18 cellular contexts compared by ENCODE assay signal in genomic region chr11:73340164-73340563, GRCh38. TPM values are rescaled to one million over a fixed set of nuclear protein-coding genes. Genes with fewer than 3 reads are reported as not detected.
DNase-seq lines count a peak whose midpoint lies in the region; ATAC-seq, FAIRE-seq and TF ChIP-seq lines count a peak whose summit lies in the region.
"Had no signal": no experiment of that assay in that cellular context is flagged by ENCODE, and none has a peak within 500 bp of the region (broad histone marks: within the 10 kb centered on the region; RNA-seq: fewer than 3 reads in every experiment).

No MANE protein-coding gene starts in this region.

- H3K14ac ChIP-seq in IMR-90 (replicated peaks; ENCODE audit: low read depth, low read length): no peak overlapping the region

- H3K4me3 ChIP-seq in IMR-90 (ENCODE audit: insufficient read depth, low read depth, low read length) (no peak overlapping the region), K562 (no peak overlapping the region), mesodermal cell (ENCODE audit: extremely low read depth, insufficient read depth, low read length, poor library complexity, severe bottlenecking) (no peak overlapping the region), pancreas (no peak overlapping the region)
- H3K4me3 ChIP-seq: SJCRH30 had no signal

- H2BK120ac ChIP-seq in IMR-90 (ENCODE audit: low read depth, low read length): no peak overlapping the region

- H3K9ac ChIP-seq in IMR-90 (ENCODE audit: low read depth, low read length): no peak overlapping the region
- H3K9ac ChIP-seq in K562 (ENCODE audit: insufficient read depth in 1 of 2, low read depth in 2 of 2, low read length in 2 of 2): 0 out of 4 replicates have a peak overlapping the region, but pooled peaks of 1 of the 2 experiments have one; percentile 48

- BruUV-seq in IMR-90 (replicated peaks; lab: Mats Ljungman, UMichigan): no TSS peak
- BruUV-seq in K562 (replicated peaks; lab: Mats Ljungman, UMichigan): no TSS peak

- no peak overlapping the region for H2BK20ac ChIP-seq in IMR-90 (ENCODE audit: low read depth, low read length)

- H3K4ac ChIP-seq in IMR-90 (ENCODE audit: low read depth, low read length): no peak overlapping the region

- dilution Hi-C loops in IMR-90 (cut with HindIII; ENCODE audit: low sequenced_read_pairs, unreplicated experiment): no loop called here

- no peak overlapping the region for H3K23ac ChIP-seq in IMR-90 (ENCODE audit: low read depth, low read length)

- H3K9me3 ChIP-seq in IMR-90 (ENCODE audit: control insufficient read depth, insufficient read depth, low read length): no peaks in the 10 kb centered on the region
- H3K9me3 ChIP-seq in K562 (replicated peaks; ENCODE audit: control insufficient read depth, insufficient read depth, low read depth, low read length): no peaks in the 10 kb centered on the region
- no peaks in the 10 kb centered on the region for H3K9me3 ChIP-seq in mesodermal cell (ENCODE audit: control insufficient read depth, low read length)
- no peaks in the 10 kb centered on the region for H3K9me3 ChIP-seq in pancreas
- H3K9me3 ChIP-seq: BE2C, SJCRH30 had no signal

- H3K9me1 ChIP-seq in IMR-90 (ENCODE audit: insufficient read depth, low read length) (peaks cover 8% of the 10 kb centered on the region; the same call in 1 of the 2 replicates), K562 (ENCODE audit: control insufficient read depth, insufficient read depth, low read length) (no peaks in the 10 kb centered on the region)

- no peak overlapping the region for H2AFZ ChIP-seq in IMR-90 (replicated peaks; ENCODE audit: low read length, poor library complexity)
- no peak overlapping the region for H2AFZ ChIP-seq in K562 (ENCODE audit: low read depth, low read length)

- intact Hi-C loops in IMR-90 (cut with micrococcal nuclease) (no loop called here), K562 (cut with micrococcal nuclease) (no loop called here), pancreas (cut with DNase I) (no loop called here)

- POLR2A ChIA-PET in IMR-90 (lab: Charles Lee; ENCODE audit: unreplicated experiment) (no interaction called here), K562 (lab: Yijun Ruan, JAX) (no interaction called here)

- H4K5ac ChIP-seq in IMR-90 (ENCODE audit: low read depth, low read length): no peak overlapping the region

- H3K36me3 ChIP-seq in IMR-90 (ENCODE audit: control insufficient read depth, insufficient read depth, low read length) (peaks cover 6% of the 10 kb centered on the region; the same call in 1 of the 2 replicates), K562 (ENCODE audit: control insufficient read depth, insufficient read depth, low read length) (no peaks in the 10 kb centered on the region), mesodermal cell (ENCODE audit: control insufficient read depth, insufficient read depth, low read length) (peaks cover 47% of the 10 kb centered on the region), pancreas (no peaks in the 10 kb centered on the region)
- H3K36me3 ChIP-seq: BE2C had no signal

- 0 out of 2 replicates have a peak overlapping the region, but pooled peaks have one; percentile 4 for H2AK5ac ChIP-seq in IMR-90 (ENCODE audit: low read depth, low read length)

- H3K27me3 ChIP-seq in IMR-90 (ENCODE audit: control insufficient read depth, insufficient read depth, low read length) (no peaks in the 10 kb centered on the region), K562 (ENCODE audit: control insufficient read depth in 2 of 2, insufficient read depth in 2 of 2, low read length in 2 of 2) (peaks cover 0 to 20% of the 10 kb centered on the region in 2 experiments; a peak in 3 of 5 replicates), pancreas (no peaks in the 10 kb centered on the region)
- H3K27me3 ChIP-seq: BE2C, SJCRH30 had no signal

- no peak overlapping the region for H2AK9ac ChIP-seq in IMR-90 (replicated peaks; ENCODE audit: low read depth, low read length, poor library complexity)

- peaks cover 20 to 89% of the 10 kb centered on the region in 2 experiments for H3K79me1 ChIP-seq in IMR-90 (ENCODE audit: low read depth in 1 of 2, low read length in 2 of 2)

- no peaks in the 10 kb centered on the region for H3K79me2 ChIP-seq in K562 (ENCODE audit: control insufficient read depth, insufficient read depth, low read length)

- no peak overlapping the region for H4K91ac ChIP-seq in IMR-90 (ENCODE audit: insufficient read depth, low read depth, low read length)

- H3K27ac ChIP-seq in IMR-90 (ENCODE audit: insufficient read depth, low read length) (no peak overlapping the region), K562 (ENCODE audit: extremely low read depth, low read depth, low read length) (no peak overlapping the region), mesodermal cell (ENCODE audit: low read depth, low read length, severe bottlenecking) (peak overlapping the region; percentile 67), pancreas (no peak overlapping the region)
- H3K27ac ChIP-seq: SJCRH30 had no signal

- H2BK15ac ChIP-seq in IMR-90 (ENCODE audit: low read depth, low read length): no peak overlapping the region

- peaks cover 100% of the 10 kb centered on the region for H4K20me1 ChIP-seq in IMR-90 (ENCODE audit: insufficient read depth, low read length)
- H4K20me1 ChIP-seq in K562 (replicated peaks; ENCODE audit: control insufficient read depth, insufficient read depth, low read length): peaks cover 7% of the 10 kb centered on the region; the same call in 1 of the 2 replicates

- H3K4me1 ChIP-seq in IMR-90 (ENCODE audit: control insufficient read depth, insufficient read depth, low read length): peaks cover 22% of the 10 kb centered on the region
- H3K4me1 ChIP-seq in K562 (replicated peaks in 1 of 2; ENCODE audit: control insufficient read depth in 2 of 2, insufficient read depth in 2 of 2, low read length in 2 of 2): peaks cover 2 to 18% of the 10 kb centered on the region in 2 experiments; a peak in 3 of 5 replicates
- H3K4me1 ChIP-seq in mesodermal cell (ENCODE audit: control insufficient read depth, insufficient read depth, low read length, poor library complexity, severe bottlenecking): peaks cover 17% of the 10 kb centered on the region
- H3K4me1 ChIP-seq in pancreas: no peaks in the 10 kb centered on the region

- H3K56ac ChIP-seq in IMR-90 (ENCODE audit: extremely low read depth, insufficient read depth, low read length): no peak overlapping the region

- DNase-seq in EH (ENCODE audit: low read depth) (peak; percentile 44), IMR-90 (no peak), K562 (ENCODE audit: extremely low read depth in 1 of 4, low spot score in 3 of 4) (no peak), cerebellar nuclear complex (lab: John Stamatoyannopoulos, UW) (no peak), midbrain (lab: John Stamatoyannopoulos, UW) (no peak), pancreas (no peak)
- DNase-seq: BE2C; CD8-positive, alpha-beta memory T cell; DND-41; NCI-H1105 treated with DMSO at 0.1 percent for 48 hours; NCI-H187; NCI-H446 treated with DMSO at 0.1 percent for 48 hours; NCI-H774; SJCRH30 had no signal

- no peak for TF ChIP-seq EP300 in K562 (IDR thresholded peaks at IDR 0.05; ENCODE audit: low read length)

- no peak overlapping the region for H3K18ac ChIP-seq in IMR-90 (ENCODE audit: low read depth, low read length)

- CTCF ChIA-PET in IMR-90 (lab: Yijun Ruan, JAX): interaction anchor here (1.8 kb wide), 1 partner anchor 11 kb away, joined by 9 read pairs; no protein-coding TSS in a partner anchor
- CTCF ChIA-PET in K562 (lab: Yijun Ruan, JAX; ENCODE audit: low intra/inter-chr PET ratio): no interaction called here

- TF ChIP-seq POLR2A in IMR-90 (IDR thresholded peaks at IDR 0.05; ENCODE audit: low read depth, low read length) (no peak), K562 (conservative IDR thresholded peaks at IDR 0.05) (no peak)

- no peak overlapping the region for H2BK5ac ChIP-seq in IMR-90 (ENCODE audit: low read depth, low read length, poor library complexity, severe bottlenecking)

- FAIRE-seq in K562 (lab: Jason Lieb, UNC): no peak
- FAIRE-seq in pancreas (lab: Jason Lieb, UNC): no peak
- FAIRE-seq: H54, RCC 7860 had no signal

- no peak overlapping the region for H4K8ac ChIP-seq in IMR-90 (ENCODE audit: low read depth in 2 of 2, low read length in 2 of 2)

- TF ChIP-seq RAD21 in IMR-90 (IDR thresholded peaks at IDR 0.05; ENCODE audit: low read length) (no peak), K562 (CRISPR knock-in tag; conservative IDR thresholded peaks at IDR 0.05 in 1 of 2, IDR thresholded peaks at IDR 0.05 in 1 of 2) (no peak)

- TF ChIP-seq CTCF in IMR-90 (conservative IDR thresholded peaks at IDR 0.05; ENCODE audit: low read depth, low read length) (no peak), K562 (IDR thresholded peaks at IDR 0.05 in 2 of 3, conservative IDR thresholded peaks at IDR 0.05 in 1 of 3; ENCODE audit: insufficient read depth in 2 of 3, low read depth in 1 of 3, low read length in 3 of 3) (no peak), pancreas (IDR thresholded peaks at IDR 0.05) (no peak)

- no peak for ATAC-seq in IMR-90 (ENCODE audit: low read depth)
- ATAC-seq in K562: no peak
- ATAC-seq in HG02763 (IDR thresholded peaks at IDR 0.05; ENCODE audit: unreplicated experiment): no peak
- no peak for ATAC-seq in pancreas

- in situ Hi-C loops in IMR-90 (cut with MboI; ENCODE audit: low sequenced_read_pairs): no loop called here
- in situ Hi-C loops in K562 (cut with MboI): no loop called here

- no CpG with 5 or more reads among the region's 3 CpGs for WGBS in IMR-90 (ENCODE audit: extremely low coverage in 2 of 2, insufficient read length in 1 of 2), 2 experiments
- 5% methylated on average over 3 of the region's 3 CpGs for WGBS in K562 (ENCODE audit: insufficient coverage, low coverage, missing lambda C conversion rate)
- WGBS in mesodermal cell (ENCODE audit: insufficient coverage in 2 of 2), 2 experiments: 57 to 72% methylated on average over 3 of the region's 3 CpGs
- 41 to 53% methylated on average over 3 of the region's 3 CpGs for WGBS in pancreas, 2 donors

- H3K4me2 ChIP-seq in IMR-90 (ENCODE audit: low read depth, low read length) (no peak overlapping the region), K562 (ENCODE audit: insufficient read depth, low read length) (no peak overlapping the region)

RNA-seq across cellular contexts. Expression of gene ARHGEF17, which starts 32.1 kb away (rescaled TPM):
- 19.4 and 21.7 TPM in 2 replicates for total RNA-seq in IMR-90 (2012; rRNA removed)
- polyA plus RNA-seq in IMR-90 (2012; rRNA removed): 97.7 and 128 TPM in 2 replicates
- 30.1 and 51.0 TPM in 2 replicates for polyA plus RNA-seq in IMR-90 (2012; cell fraction: cytosol; rRNA removed)
- 388 and 880 TPM in 2 replicates for polyA plus RNA-seq in IMR-90 (2012; cell fraction: nucleus; rRNA removed; ENCODE audit: low replicate concordance)
- total RNA-seq in K562 (2011; cell fraction: chromatin; rRNA removed; ENCODE audit: low replicate concordance): 0.55 and 6.0 TPM in 2 replicates
- 2.4 and 4.8 TPM in 2 replicates for total RNA-seq in K562 (2011; cell fraction: nucleolus; rRNA removed)
- total RNA-seq in K562 (2011; cell fraction: nucleoplasm; rRNA removed): 1.3 and 1.6 TPM in 2 replicates
- total RNA-seq in K562 (2014; rRNA removed): 0.09 and 0.20 TPM in 2 replicates
- 0.03 and 0.07 TPM in 2 replicates for total RNA-seq in K562 (2014; rRNA removed; fragmentation: Illumina TruSeq; extraction: Trizol)
- total RNA-seq in K562 (2015; rRNA removed; fragmentation: Illumina TruSeq; extraction: Trizol): 0.04 and 0.23 TPM in 2 replicates
- 0.29 and 0.53 TPM in 2 replicates for total RNA-seq in K562 (2021)
- polyA plus RNA-seq in K562 (2011; rRNA removed): 0.68 and 1.2 TPM in 2 replicates
- 0.96 and 2.9 TPM in 2 replicates for polyA plus RNA-seq in K562 (2011; cell fraction: cytosol; rRNA removed)
- 5.2 and 8.3 TPM in 2 replicates for polyA plus RNA-seq in K562 (2011; cell fraction: nucleus; rRNA removed)
- 0.25 and 0.31 TPM in 2 replicates for polyA plus RNA-seq in K562 (2012)
- polyA plus RNA-seq in K562 (2014; fragmentation: Illumina TruSeq; extraction: Trizol): 0.10 and 0.17 TPM in 2 replicates
- not detected for polyA plus RNA-seq in K562 (2014; fragmentation: Nextera tagmentation; extraction: Ambion mirVana)
- polyA plus RNA-seq in K562 (2014; rRNA removed): 0.09 and 0.17 TPM in 2 replicates
- polyA minus RNA-seq in K562 (2011; rRNA and poly(A)+ RNA removed): 1.3 and 1.4 TPM in 2 replicates
- 0.57 and 1.4 TPM in 2 replicates for polyA minus RNA-seq in K562 (2011; cell fraction: cytosol; rRNA and poly(A)+ RNA removed)
- polyA minus RNA-seq in K562 (2011; cell fraction: nucleus; rRNA and poly(A)+ RNA removed): 3.7 and 4.0 TPM in 2 replicates
- polyA plus RNA-seq in mesodermal cell (2013, experiment 1 of 2): 83.9 TPM
- polyA plus RNA-seq in mesodermal cell (2013, experiment 2 of 2): 71.8 TPM
- total RNA-seq in pancreas: 10 to 100 TPM in 2 of 6 donors, 1 to 10 TPM in 4; 7.0 to 21.1 (median 9.8) TPM
- polyA plus RNA-seq in pancreas: 10 to 100 TPM; 21.8 to 24.0 TPM
- total RNA-seq: CD8-positive, alpha-beta memory T cell had no signal
- polyA plus RNA-seq: CD8-positive, alpha-beta memory T cell had no signal

RNA-seq across cellular contexts. Expression of gene RELT, which starts 36.0 kb away (rescaled TPM):
- 2.3 and 3.1 TPM in 2 replicates for total RNA-seq in IMR-90 (2012; rRNA removed)
- polyA plus RNA-seq in IMR-90 (2012; rRNA removed): 5.3 and 6.5 TPM in 2 replicates
- polyA plus RNA-seq in IMR-90 (2012; cell fraction: cytosol; rRNA removed): 4.3 and 5.3 TPM in 2 replicates
- 17.5 and 30.8 TPM in 2 replicates for polyA plus RNA-seq in IMR-90 (2012; cell fraction: nucleus; rRNA removed; ENCODE audit: low replicate concordance)
- total RNA-seq in K562 (2011; cell fraction: chromatin; rRNA removed; ENCODE audit: low replicate concordance): 24.0 and 79.7 TPM in 2 replicates
- total RNA-seq in K562 (2011; cell fraction: nucleolus; rRNA removed): 52.2 and 56.9 TPM in 2 replicates
- total RNA-seq in K562 (2011; cell fraction: nucleoplasm; rRNA removed): 38.4 and 46.9 TPM in 2 replicates
- total RNA-seq in K562 (2014; rRNA removed): 11.2 and 13.3 TPM in 2 replicates
- total RNA-seq in K562 (2014; rRNA removed; fragmentation: Illumina TruSeq; extraction: Trizol): 3.1 and 3.8 TPM in 2 replicates
- total RNA-seq in K562 (2015; rRNA removed; fragmentation: Illumina TruSeq; extraction: Trizol): 9.6 and 9.8 TPM in 2 replicates
- 18.4 and 20.2 TPM in 2 replicates for total RNA-seq in K562 (2021)
- 7.4 and 11.8 TPM in 2 replicates for polyA plus RNA-seq in K562 (2011; rRNA removed)
- polyA plus RNA-seq in K562 (2011; cell fraction: cytosol; rRNA removed): 11.0 and 16.5 TPM in 2 replicates
- polyA plus RNA-seq in K562 (2011; cell fraction: nucleus; rRNA removed): 55.1 and 73.5 TPM in 2 replicates
- 8.7 and 14.0 TPM in 2 replicates for polyA plus RNA-seq in K562 (2012)
- polyA plus RNA-seq in K562 (2014; fragmentation: Illumina TruSeq; extraction: Trizol): 6.0 and 8.6 TPM in 2 replicates
- 1 to 10 TPM; 1.1 to 1.2 TPM for polyA plus RNA-seq in K562 (2014; fragmentation: Nextera tagmentation; extraction: Ambion mirVana)
- polyA plus RNA-seq in K562 (2014; rRNA removed): 14.4 and 14.9 TPM in 2 replicates
- polyA minus RNA-seq in K562 (2011; rRNA and poly(A)+ RNA removed): 4.7 and 6.0 TPM in 2 replicates
- polyA minus RNA-seq in K562 (2011; cell fraction: cytosol; rRNA and poly(A)+ RNA removed): 7.3 and 8.5 TPM in 2 replicates
- 18.2 and 20.5 TPM in 2 replicates for polyA minus RNA-seq in K562 (2011; cell fraction: nucleus; rRNA and poly(A)+ RNA removed)
- polyA plus RNA-seq in mesodermal cell (2013, experiment 1 of 2): 9.1 TPM
- 6.0 TPM for polyA plus RNA-seq in mesodermal cell (2013, experiment 2 of 2)
- 1 to 10 TPM in 2 of 6 donors, under 1 TPM in 4; 0.23 to 4.7 (median 0.75) TPM for total RNA-seq in pancreas
- under 1 TPM; 0.59 to 0.91 TPM for polyA plus RNA-seq in pancreas
